ENCODE assay signal across 23 cellular contexts in genomic region chr1:89536555-89537393, GRCh38. TPM values are rescaled to one million over a fixed set of nuclear protein-coding genes. Genes with fewer than 3 reads are reported as not detected.
DNase-seq lines count a peak whose midpoint lies in the region; ATAC-seq, FAIRE-seq and TF ChIP-seq lines count a peak whose summit lies in the region.
"Had no signal": no experiment of that assay in that cellular context is flagged by ENCODE, and none has a peak within 500 bp of the region (broad histone marks: within the 10 kb centered on the region; RNA-seq: fewer than 3 reads in every experiment).

No MANE protein-coding gene starts in this region.

- peak overlapping the region in 9 of 11 experiments; percentile 50 to 79 (median 69); a peak in 14 of 22 replicates for H3K4me2 ChIP-seq in BLaER1 treated with 17β-estradiol and CSF1 and Interleukin-3, amounts not matched to agents 10 nM and 100 nM
- H3K4me2 ChIP-seq in K562 (ENCODE audit: insufficient read depth, low read length): peak overlapping the region; percentile 54; the same call in 1 of the 2 replicates

- H3K4me1 Mint-ChIP-seq in activated CD8-positive, alpha-beta T cell treated with anti-CD3 and anti-CD28 coated beads for 36 hours (ENCODE audit: low read depth): peaks cover 85% of the 10 kb centered on the region
- H3K4me1 Mint-ChIP-seq in activated CD8-positive, alpha-beta T cell treated with anti-CD3 and anti-CD28 coated beads, Interleukin-2, amount 10 ng/mL, durations not matched to agents 7 days and 5 days (ENCODE audit: low read depth): peaks cover 35% of the 10 kb centered on the region
- peaks cover 61% of the 10 kb centered on the region for H3K4me1 Mint-ChIP-seq in T-helper 2 cell treated with Interferon-gamma antibody and Interleukin-4, amounts not matched to agents 5 μg/mL and 100 μg/mL, for 36 hours (ENCODE audit: low read depth)

- FAIRE-seq in K562 (lab: Jason Lieb, UNC): no peak

- H3K9me3 Mint-ChIP-seq in activated CD8-positive, alpha-beta T cell treated with anti-CD3 and anti-CD28 coated beads for 36 hours: peaks cover 13% of the 10 kb centered on the region
- no peaks in the 10 kb centered on the region for H3K9me3 Mint-ChIP-seq in activated CD8-positive, alpha-beta T cell treated with anti-CD3 and anti-CD28 coated beads, Interleukin-2, amount 10 ng/mL, durations not matched to agents 7 days and 5 days (ENCODE audit: insufficient read depth)
- H3K9me3 Mint-ChIP-seq in T-helper 2 cell treated with Interferon-gamma antibody and Interleukin-4, amounts not matched to agents 5 μg/mL and 100 μg/mL, for 36 hours: no peaks in the 10 kb centered on the region

- H3K4me3 ChIP-seq in BLaER1 treated with 17β-estradiol and CSF1 and Interleukin-3, amounts not matched to agents 10 nM and 100 nM: no peak overlapping the region
- no peak overlapping the region for H3K4me3 ChIP-seq in K562
- H3K4me3 ChIP-seq: body of pancreas, heart left ventricle, Peyer's patch, sigmoid colon, thoracic aorta had no signal

- peaks cover 97% of the 10 kb centered on the region for H3K79me2 ChIP-seq in K562 (ENCODE audit: control insufficient read depth, insufficient read depth, low read length)

- no peak overlapping the region for H3K9ac ChIP-seq in BLaER1 treated with 17β-estradiol and CSF1 and Interleukin-3, amounts not matched to agents 10 nM and 100 nM
- H3K9ac ChIP-seq in K562 (ENCODE audit: insufficient read depth in 1 of 2, low read depth in 2 of 2, low read length in 2 of 2): no peak overlapping the region

- H3K36me3 ChIP-seq in BLaER1 treated with 17β-estradiol and CSF1 and Interleukin-3, amounts not matched to agents 10 nM and 100 nM: peaks cover 0 to 26% (median 18%) of the 10 kb centered on the region in 11 experiments; a peak in 16 of 22 replicates
- H3K36me3 ChIP-seq in K562 (ENCODE audit: control insufficient read depth, insufficient read depth, low read length): peaks cover 53% of the 10 kb centered on the region
- H3K36me3 ChIP-seq: heart left ventricle, Peyer's patch, sigmoid colon, thoracic aorta had no signal

- no peak for TF ChIP-seq CTCF in activated CD8-positive, alpha-beta T cell treated with anti-CD3 and anti-CD28 coated beads for 36 hours (IDR thresholded peaks at IDR 0.05)
- no peak for TF ChIP-seq CTCF in K562 (IDR thresholded peaks at IDR 0.05 in 2 of 3, conservative IDR thresholded peaks at IDR 0.05 in 1 of 3; ENCODE audit: insufficient read depth in 2 of 3, low read depth in 1 of 3, low read length in 3 of 3)

- DNase-seq in activated CD8-positive, alpha-beta T cell treated with anti-CD3 and anti-CD28 coated beads for 36 hours: peak; percentile 28
- no peak for DNase-seq in activated CD8-positive, alpha-beta T cell treated with anti-CD3 and anti-CD28 coated beads, Interleukin-2, amount 10 ng/mL, durations not matched to agents 7 days and 5 days
- DNase-seq in T-helper 2 cell treated with Interferon-gamma antibody and Interleukin-4, amounts not matched to agents 5 μg/mL and 100 μg/mL, for 36 hours (ENCODE audit: low spot score): no peak
- no peak for DNase-seq in K562 (ENCODE audit: extremely low read depth in 1 of 4, low spot score in 3 of 4)
- no peak for DNase-seq in dedifferentiated amniotic fluid mesenchymal stem cell (ENCODE audit: extremely low spot score)
- no peak for DNase-seq in HCEC 1CT
- DNase-seq: activated CD4-positive, CD25-positive, alpha-beta regulatory T cell treated with anti-CD3 and anti-CD28 coated beads, Interleukin-2, amount 50 U/mL, for 72 hours; body of pancreas; DND-41; H7; heart left ventricle; Karpas-422; mammary epithelial cell; NCI-H1694; NCI-H526; Peyer's patch; posterior cingulate gyrus; SIG-M5; sigmoid colon had no signal

- in situ Hi-C loops in K562 (cut with MboI): no loop called here

- TF ChIP-seq RAD21 in K562 (CRISPR knock-in tag; conservative IDR thresholded peaks at IDR 0.05 in 1 of 2, IDR thresholded peaks at IDR 0.05 in 1 of 2): no peak

- H3K27ac Mint-ChIP-seq in activated CD8-positive, alpha-beta T cell treated with anti-CD3 and anti-CD28 coated beads for 36 hours: peak overlapping the region; percentile 62
- H3K27ac Mint-ChIP-seq in activated CD8-positive, alpha-beta T cell treated with anti-CD3 and anti-CD28 coated beads, Interleukin-2, amount 10 ng/mL, durations not matched to agents 7 days and 5 days: no peak overlapping the region
- peak overlapping the region; percentile 19 for H3K27ac Mint-ChIP-seq in T-helper 2 cell treated with Interferon-gamma antibody and Interleukin-4, amounts not matched to agents 5 μg/mL and 100 μg/mL, for 36 hours

- no peaks in the 10 kb centered on the region for H3K27me3 Mint-ChIP-seq in activated CD8-positive, alpha-beta T cell treated with anti-CD3 and anti-CD28 coated beads for 36 hours
- no peaks in the 10 kb centered on the region for H3K27me3 Mint-ChIP-seq in activated CD8-positive, alpha-beta T cell treated with anti-CD3 and anti-CD28 coated beads, Interleukin-2, amount 10 ng/mL, durations not matched to agents 7 days and 5 days (ENCODE audit: low read depth)
- no peaks in the 10 kb centered on the region for H3K27me3 Mint-ChIP-seq in T-helper 2 cell treated with Interferon-gamma antibody and Interleukin-4, amounts not matched to agents 5 μg/mL and 100 μg/mL, for 36 hours (ENCODE audit: low read depth)

- H3K9me1 ChIP-seq in K562 (ENCODE audit: control insufficient read depth, insufficient read depth, low read length): no peaks in the 10 kb centered on the region

- CTCF ChIA-PET in activated CD8-positive, alpha-beta T cell treated with anti-CD3 and anti-CD28 coated beads for 36 hours (lab: Charles Lee): interaction anchor here (1.0 to 1.5 kb wide), 4 partner anchors 10 to 69 kb away, joined by 3 to 6 read pairs (median 3); no protein-coding TSS in a partner anchor
- CTCF ChIA-PET in activated CD8-positive, alpha-beta T cell treated with anti-CD3 and anti-CD28 coated beads, Interleukin-2, amount 10 ng/mL, durations not matched to agents 7 days and 5 days (lab: Charles Lee): no interaction called here
- CTCF ChIA-PET in K562 (lab: Yijun Ruan, JAX; ENCODE audit: low intra/inter-chr PET ratio): no interaction called here

- H3K9me3 ChIP-seq in BLaER1 treated with 17β-estradiol and CSF1 and Interleukin-3, amounts not matched to agents 10 nM and 100 nM (replicated peaks in 1 of 11): peaks cover 0 to 16% (median 8%) of the 10 kb centered on the region in 11 experiments; a peak in 11 of 22 replicates
- H3K9me3 ChIP-seq in K562 (replicated peaks; ENCODE audit: control insufficient read depth, insufficient read depth, low read depth, low read length): peaks cover 7% of the 10 kb centered on the region; the same call in 1 of the 2 replicates
- H3K9me3 ChIP-seq: body of pancreas, heart left ventricle, Peyer's patch, sigmoid colon, thoracic aorta had no signal

- no peaks in the 10 kb centered on the region for H3K27me3 ChIP-seq in BLaER1 treated with 17β-estradiol and CSF1 and Interleukin-3, amounts not matched to agents 10 nM and 100 nM
- H3K27me3 ChIP-seq in K562 (ENCODE audit: control insufficient read depth in 2 of 2, insufficient read depth in 2 of 2, low read length in 2 of 2): no peaks in the 10 kb centered on the region
- H3K27me3 ChIP-seq: body of pancreas, heart left ventricle, Peyer's patch, sigmoid colon had no signal

- POLR2A ChIA-PET in activated CD8-positive, alpha-beta T cell treated with anti-CD3 and anti-CD28 coated beads for 36 hours (lab: Charles Lee): interaction anchor here (1.2 to 1.5 kb wide), 4 partner anchors 8 to 13 kb away, joined by 3 to 5 read pairs (median 4); no protein-coding TSS in a partner anchor
- POLR2A ChIA-PET in activated CD8-positive, alpha-beta T cell treated with anti-CD3 and anti-CD28 coated beads, Interleukin-2, amount 10 ng/mL, durations not matched to agents 7 days and 5 days (lab: Charles Lee): interaction anchor here (0.6 to 0.9 kb wide), 2 partner anchors 8 to 40 kb away, joined by 3 to 4 read pairs; no protein-coding TSS in a partner anchor
- POLR2A ChIA-PET in K562 (lab: Yijun Ruan, JAX): interaction anchor here (0.6 to 2.0 kb wide), 3 partner anchors 8 to 375 kb away, joined by 3 to 6 read pairs (median 4); no protein-coding TSS in a partner anchor

- peaks cover 0 to 71% (median 39%) of the 10 kb centered on the region in 11 experiments; a peak in 10 of 22 replicates for H4K20me1 ChIP-seq in BLaER1 treated with 17β-estradiol and CSF1 and Interleukin-3, amounts not matched to agents 10 nM and 100 nM
- H4K20me1 ChIP-seq in K562 (replicated peaks; ENCODE audit: control insufficient read depth, insufficient read depth, low read length): no peaks in the 10 kb centered on the region

- peaks cover 77% of the 10 kb centered on the region for H3K36me3 Mint-ChIP-seq in activated CD8-positive, alpha-beta T cell treated with anti-CD3 and anti-CD28 coated beads for 36 hours (ENCODE audit: low read depth)
- peaks cover 43% of the 10 kb centered on the region for H3K36me3 Mint-ChIP-seq in activated CD8-positive, alpha-beta T cell treated with anti-CD3 and anti-CD28 coated beads, Interleukin-2, amount 10 ng/mL, durations not matched to agents 7 days and 5 days (ENCODE audit: low read depth)
- peaks cover 39% of the 10 kb centered on the region for H3K36me3 Mint-ChIP-seq in T-helper 2 cell treated with Interferon-gamma antibody and Interleukin-4, amounts not matched to agents 5 μg/mL and 100 μg/mL, for 36 hours (ENCODE audit: low read depth)

- peaks cover 20 to 39% (median 33%) of the 10 kb centered on the region in 10 experiments for H3K4me1 ChIP-seq in BLaER1 treated with 17β-estradiol and CSF1 and Interleukin-3, amounts not matched to agents 10 nM and 100 nM
- peaks cover 14 to 74% of the 10 kb centered on the region in 2 experiments for H3K4me1 ChIP-seq in K562 (replicated peaks in 1 of 2; ENCODE audit: control insufficient read depth in 2 of 2, insufficient read depth in 2 of 2, low read length in 2 of 2)
- H3K4me1 ChIP-seq: Peyer's patch, sigmoid colon had no signal

- TF ChIP-seq POLR2A in K562 (conservative IDR thresholded peaks at IDR 0.05): no peak

- H2AFZ ChIP-seq in K562 (ENCODE audit: low read depth, low read length): no peak overlapping the region

- no TSS peak for BruUV-seq in K562 (replicated peaks; lab: Mats Ljungman, UMichigan)

- no peak overlapping the region for H3K4me3 Mint-ChIP-seq in activated CD8-positive, alpha-beta T cell treated with anti-CD3 and anti-CD28 coated beads for 36 hours
- no peak overlapping the region for H3K4me3 Mint-ChIP-seq in activated CD8-positive, alpha-beta T cell treated with anti-CD3 and anti-CD28 coated beads, Interleukin-2, amount 10 ng/mL, durations not matched to agents 7 days and 5 days
- H3K4me3 Mint-ChIP-seq in T-helper 2 cell treated with Interferon-gamma antibody and Interleukin-4, amounts not matched to agents 5 μg/mL and 100 μg/mL, for 36 hours: no peak overlapping the region

- intact Hi-C loops in activated CD8-positive, alpha-beta T cell treated with anti-CD3 and anti-CD28 coated beads for 36 hours (cut with micrococcal nuclease): no loop called here
- intact Hi-C loops in K562 (cut with micrococcal nuclease): loop anchor here (5.0 to 10.0 kb wide), 2 partner anchors 168 to 286 kb away; partner anchors contain the start of gene LRRC8D

- WGBS in K562 (ENCODE audit: insufficient coverage, low coverage, missing lambda C conversion rate): 77% methylated on average over 5 of the region's 5 CpGs

- ATAC-seq in activated CD8-positive, alpha-beta T cell treated with anti-CD3 and anti-CD28 coated beads for 36 hours: peak; percentile 38
- no peak for ATAC-seq in activated CD8-positive, alpha-beta T cell treated with anti-CD3 and anti-CD28 coated beads, Interleukin-2, amount 10 ng/mL, durations not matched to agents 7 days and 5 days
- ATAC-seq in K562: no peak
- ATAC-seq in GM18867 (IDR thresholded peaks at IDR 0.05; ENCODE audit: unreplicated experiment): no peak
- ATAC-seq: body of pancreas, heart left ventricle had no signal

- TF ChIP-seq EP300 in K562 (IDR thresholded peaks at IDR 0.05; ENCODE audit: low read length): no peak

- H3K27ac ChIP-seq in BLaER1 treated with 17β-estradiol and CSF1 and Interleukin-3, amounts not matched to agents 10 nM and 100 nM: no peak overlapping the region
- H3K27ac ChIP-seq in K562 (ENCODE audit: extremely low read depth, low read depth, low read length): peak overlapping the region; percentile 73; the same call in 2 of the 3 replicates
- H3K27ac ChIP-seq: body of pancreas, C4-2B, Peyer's patch, sigmoid colon, thoracic aorta had no signal

RNA-seq across cellular contexts. Expression of gene LRRC8B, which starts 12.1 kb away (rescaled TPM):
- total RNA-seq in activated CD8-positive, alpha-beta T cell treated with anti-CD3 and anti-CD28 coated beads for 36 hours: 10 to 100 TPM; 24.9 to 31.7 TPM
- total RNA-seq in activated CD8-positive, alpha-beta T cell treated with anti-CD3 and anti-CD28 coated beads, Interleukin-2, amount 10 ng/mL, durations not matched to agents 7 days and 5 days: 10 to 100 TPM; 11.8 to 13.0 TPM
- total RNA-seq in K562 (2011; cell fraction: chromatin; rRNA removed; ENCODE audit: low replicate concordance): 81.4 and 138 TPM in 2 replicates
- 30.5 and 31.5 TPM in 2 replicates for total RNA-seq in K562 (2011; cell fraction: nucleolus; rRNA removed)
- 59.8 and 105 TPM in 2 replicates for total RNA-seq in K562 (2011; cell fraction: nucleoplasm; rRNA removed)
- total RNA-seq in K562 (2014; rRNA removed) (9.2 and 9.7 TPM in 2 replicates), K562 (2014; rRNA removed; fragmentation: Illumina TruSeq; extraction: Trizol) (17.1 and 21.9 TPM in 2 replicates), K562 (2015; rRNA removed; fragmentation: Illumina TruSeq; extraction: Trizol) (13.5 and 14.4 TPM in 2 replicates), K562 (2021) (20.3 and 25.7 TPM in 2 replicates)
- polyA plus RNA-seq in K562 (2011; rRNA removed) (42.3 and 43.7 TPM in 2 replicates), K562 (2014; fragmentation: Illumina TruSeq; extraction: Trizol) (15.8 and 16.0 TPM in 2 replicates), K562 (2014; fragmentation: Nextera tagmentation; extraction: Ambion mirVana) (1 to 10 TPM; 4.3 to 5.7 TPM), K562 (2014; rRNA removed) (10.5 and 12.3 TPM in 2 replicates)
- 41.1 and 45.8 TPM in 2 replicates for polyA plus RNA-seq in K562 (2011; cell fraction: cytosol; rRNA removed)
- polyA plus RNA-seq in K562 (2011; cell fraction: nucleus; rRNA removed): 32.4 and 41.6 TPM in 2 replicates
- 9.3 and 9.9 TPM in 2 replicates for polyA plus RNA-seq in K562 (2012)
- 79.3 and 80.5 TPM in 2 replicates for polyA minus RNA-seq in K562 (2011; rRNA and poly(A)+ RNA removed)
- polyA minus RNA-seq in K562 (2011; cell fraction: cytosol; rRNA and poly(A)+ RNA removed): 32.1 and 35.7 TPM in 2 replicates
- polyA minus RNA-seq in K562 (2011; cell fraction: nucleus; rRNA and poly(A)+ RNA removed): 33.3 and 46.1 TPM in 2 replicates
